ENCODE assay signal across 2 cellular contexts in genomic region chr2:215274829-215275228, GRCh38.
TF ChIP-seq lines count a peak whose summit lies in the region.

No MANE protein-coding gene starts in this region.

TF ChIP-seq in WTC11, 78 proteins besides CTCF, POLR2A, EP300 and RAD21:
- TF ChIP-seq HMGXB4 (CRISPR knock-in tag; IDR thresholded peaks at IDR 0.05) (no peak), ZNF512 (CRISPR knock-in tag; IDR thresholded peaks at IDR 0.05; ENCODE audit: borderline replicate concordance) (no peak), KAT7 (CRISPR knock-in tag; IDR thresholded peaks at IDR 0.05; ENCODE audit: borderline replicate concordance) (no peak), ZNF416 (CRISPR knock-in tag; IDR thresholded peaks at IDR 0.05) (no peak), ZNF121 (CRISPR knock-in tag; IDR thresholded peaks at IDR 0.05) (no peak), EMX1 (CRISPR knock-in tag; IDR thresholded peaks at IDR 0.05) (no peak), NR2C2 (CRISPR knock-in tag; IDR thresholded peaks at IDR 0.05) (no peak)
- TF ChIP-seq, protein P1, sequence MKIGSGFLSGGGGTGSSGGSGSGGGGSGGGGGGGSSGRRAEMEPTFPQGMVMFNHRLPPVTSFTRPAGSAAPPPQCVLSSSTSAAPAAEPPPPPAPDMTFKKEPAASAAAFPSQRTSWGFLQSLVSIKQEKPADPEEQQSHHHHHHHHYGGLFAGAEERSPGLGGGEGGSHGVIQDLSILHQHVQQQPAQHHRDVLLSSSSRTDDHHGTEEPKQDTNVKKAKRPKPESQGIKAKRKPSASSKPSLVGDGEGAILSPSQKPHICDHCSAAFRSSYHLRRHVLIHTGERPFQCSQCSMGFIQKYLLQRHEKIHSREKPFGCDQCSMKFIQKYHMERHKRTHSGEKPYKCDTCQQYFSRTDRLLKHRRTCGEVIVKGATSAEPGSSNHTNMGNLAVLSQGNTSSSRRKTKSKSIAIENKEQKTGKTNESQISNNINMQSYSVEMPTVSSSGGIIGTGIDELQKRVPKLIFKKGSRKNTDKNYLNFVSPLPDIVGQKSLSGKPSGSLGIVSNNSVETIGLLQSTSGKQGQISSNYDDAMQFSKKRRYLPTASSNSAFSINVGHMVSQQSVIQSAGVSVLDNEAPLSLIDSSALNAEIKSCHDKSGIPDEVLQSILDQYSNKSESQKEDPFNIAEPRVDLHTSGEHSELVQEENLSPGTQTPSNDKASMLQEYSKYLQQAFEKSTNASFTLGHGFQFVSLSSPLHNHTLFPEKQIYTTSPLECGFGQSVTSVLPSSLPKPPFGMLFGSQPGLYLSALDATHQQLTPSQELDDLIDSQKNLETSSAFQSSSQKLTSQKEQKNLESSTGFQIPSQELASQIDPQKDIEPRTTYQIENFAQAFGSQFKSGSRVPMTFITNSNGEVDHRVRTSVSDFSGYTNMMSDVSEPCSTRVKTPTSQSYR (CRISPR knock-in tag; IDR thresholded peaks at IDR 0.05) = no peak
- TF ChIP-seq, protein P2, sequence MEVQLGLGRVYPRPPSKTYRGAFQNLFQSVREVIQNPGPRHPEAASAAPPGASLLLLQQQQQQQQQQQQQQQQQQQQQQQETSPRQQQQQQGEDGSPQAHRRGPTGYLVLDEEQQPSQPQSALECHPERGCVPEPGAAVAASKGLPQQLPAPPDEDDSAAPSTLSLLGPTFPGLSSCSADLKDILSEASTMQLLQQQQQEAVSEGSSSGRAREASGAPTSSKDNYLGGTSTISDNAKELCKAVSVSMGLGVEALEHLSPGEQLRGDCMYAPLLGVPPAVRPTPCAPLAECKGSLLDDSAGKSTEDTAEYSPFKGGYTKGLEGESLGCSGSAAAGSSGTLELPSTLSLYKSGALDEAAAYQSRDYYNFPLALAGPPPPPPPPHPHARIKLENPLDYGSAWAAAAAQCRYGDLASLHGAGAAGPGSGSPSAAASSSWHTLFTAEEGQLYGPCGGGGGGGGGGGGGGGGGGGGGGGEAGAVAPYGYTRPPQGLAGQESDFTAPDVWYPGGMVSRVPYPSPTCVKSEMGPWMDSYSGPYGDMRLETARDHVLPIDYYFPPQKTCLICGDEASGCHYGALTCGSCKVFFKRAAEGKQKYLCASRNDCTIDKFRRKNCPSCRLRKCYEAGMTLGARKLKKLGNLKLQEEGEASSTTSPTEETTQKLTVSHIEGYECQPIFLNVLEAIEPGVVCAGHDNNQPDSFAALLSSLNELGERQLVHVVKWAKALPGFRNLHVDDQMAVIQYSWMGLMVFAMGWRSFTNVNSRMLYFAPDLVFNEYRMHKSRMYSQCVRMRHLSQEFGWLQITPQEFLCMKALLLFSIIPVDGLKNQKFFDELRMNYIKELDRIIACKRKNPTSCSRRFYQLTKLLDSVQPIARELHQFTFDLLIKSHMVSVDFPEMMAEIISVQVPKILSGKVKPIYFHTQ (CRISPR knock-in tag; IDR thresholded peaks at IDR 0.05) = no peak
- TF ChIP-seq, protein P3, sequence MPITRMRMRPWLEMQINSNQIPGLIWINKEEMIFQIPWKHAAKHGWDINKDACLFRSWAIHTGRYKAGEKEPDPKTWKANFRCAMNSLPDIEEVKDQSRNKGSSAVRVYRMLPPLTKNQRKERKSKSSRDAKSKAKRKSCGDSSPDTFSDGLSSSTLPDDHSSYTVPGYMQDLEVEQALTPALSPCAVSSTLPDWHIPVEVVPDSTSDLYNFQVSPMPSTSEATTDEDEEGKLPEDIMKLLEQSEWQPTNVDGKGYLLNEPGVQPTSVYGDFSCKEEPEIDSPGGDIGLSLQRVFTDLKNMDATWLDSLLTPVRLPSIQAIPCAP (CRISPR knock-in tag; IDR thresholded peaks at IDR 0.05) = no peak
TF ChIP-seq in WTC11: peak in this region for 0.

TF ChIP-seq in H1, 55 proteins besides CTCF, POLR2A, EP300 and RAD21 (continued from another document):
- TF ChIP-seq NANOG (IDR thresholded peaks at IDR 0.05; ENCODE audit: insufficient read depth, low read depth, low read length, poor library complexity, severe bottlenecking) (no peak), SAP30 (IDR thresholded peaks at IDR 0.05; ENCODE audit: insufficient read depth, insufficient replicate concordance, low read length) (no peak), NRF1 (IDR thresholded peaks at IDR 0.05; ENCODE audit: low read depth, low read length) (no peak), RNF2 (IDR thresholded peaks at IDR 0.05; ENCODE audit: borderline replicate concordance, low read depth, low read length, missing control alignments, poor library complexity, severe bottlenecking) (no peak), CHD2 (IDR thresholded peaks at IDR 0.05; ENCODE audit: low read length) (no peak), GABPA (IDR thresholded peaks at IDR 0.05; ENCODE audit: borderline replicate concordance, insufficient read depth, low read length) (no peak), ZNF274 (IDR thresholded peaks at IDR 0.05; ENCODE audit: borderline replicate concordance, extremely low read depth, low read length) (no peak), EZH2 (IDR thresholded peaks at IDR 0.05; ENCODE audit: low read depth, low read length, severe bottlenecking) (no peak), CHD1 (IDR thresholded peaks at IDR 0.05; ENCODE audit: low read depth, low read length) (no peak), SIX5 (IDR thresholded peaks at IDR 0.05; ENCODE audit: low read depth, low read length) (no peak), HDAC2 (IDR thresholded peaks at IDR 0.05; ENCODE audit: borderline replicate concordance in 1 of 2, low read depth in 2 of 2, low read length in 2 of 2) (no peak), EGR1 (IDR thresholded peaks at IDR 0.05; ENCODE audit: borderline replicate concordance, low read depth, low read length) (no peak)
